ENCODE assay signal across 9 cellular contexts in genomic region chr20:45771182-45771759, GRCh38. TPM values are rescaled to one million over a fixed set of nuclear protein-coding genes. Genes with fewer than 3 reads are reported as not detected.
DNase-seq lines count a peak whose midpoint lies in the region; ATAC-seq and TF ChIP-seq lines count a peak whose summit lies in the region.
"Had no signal": no experiment of that assay in that cellular context is flagged by ENCODE, and none has a peak within 500 bp of the region (broad histone marks: within the 10 kb centered on the region; RNA-seq: fewer than 3 reads in every experiment).

No MANE protein-coding gene starts in this region.

- H3K27me3 Mint-ChIP-seq in activated naive CD4-positive, alpha-beta T cell treated with anti-CD3 and anti-CD28 coated beads for 36 hours (ENCODE audit: low read depth): peaks cover 3% of the 10 kb centered on the region

- peak overlapping the region; percentile 84 for H2AFZ ChIP-seq in parathyroid adenoma

- intact Hi-C loops in activated naive CD4-positive, alpha-beta T cell treated with anti-CD3 and anti-CD28 coated beads for 36 hours (cut with micrococcal nuclease): loop anchor here (1.0 to 5.0 kb wide), 6 partner anchors 142 to 454 kb away; partner anchors contain the start of genes SYS1 and WFDC10A
- intact Hi-C loops in head of caudate nucleus (cut with DNase I): loop anchor here (5.0 kb wide), 1 partner anchor 449 kb away; no protein-coding TSS in a partner anchor
- intact Hi-C loops in tibial artery (cut with DNase I; ENCODE audit: low total_unique reads): loop anchor here (5.0 to 10.0 kb wide), 2 partner anchors 326 to 454 kb away; no protein-coding TSS in a partner anchor

- peak; percentile 99 for TF ChIP-seq CTCF in parathyroid adenoma (IDR thresholded peaks at IDR 0.05)
- TF ChIP-seq CTCF in tibial artery (IDR thresholded peaks at IDR 0.05): peak; percentile 93 to 94

- DNase-seq in GF-D8 (lab: John Stamatoyannopoulos, UW) (peak; percentile 34), MV-4-11 (lab: John Stamatoyannopoulos, UW) (peak; percentile 78), SK-N-DZ (ENCODE audit: low spot score) (peak; percentile 92), head of caudate nucleus (peak; percentile 29 to 94 (median 84)), tibial artery (peak; percentile 82 to 86)
- DNase-seq in activated naive CD4-positive, alpha-beta T cell treated with anti-CD3 and anti-CD28 coated beads for 36 hours: peak; percentile 88

- no peak overlapping the region for H3K27ac Mint-ChIP-seq in activated naive CD4-positive, alpha-beta T cell treated with anti-CD3 and anti-CD28 coated beads for 36 hours

- H3K27ac ChIP-seq in parathyroid adenoma: no peak overlapping the region
- peak overlapping the region; percentile 69 to 79 for H3K27ac ChIP-seq in tibial artery

- H3K36me3 ChIP-seq in parathyroid adenoma (ENCODE audit: control insufficient read depth, insufficient read depth, low read length) (no peaks in the 10 kb centered on the region), tibial artery (no peaks in the 10 kb centered on the region)

- no peaks in the 10 kb centered on the region for H3K79me2 ChIP-seq in parathyroid adenoma

- H3K9me3 ChIP-seq in parathyroid adenoma (ENCODE audit: control insufficient read depth, low read length): no peaks in the 10 kb centered on the region
- no peaks in the 10 kb centered on the region for H3K9me3 ChIP-seq in tibial artery

- no peaks in the 10 kb centered on the region for H3K9me3 Mint-ChIP-seq in activated naive CD4-positive, alpha-beta T cell treated with anti-CD3 and anti-CD28 coated beads for 36 hours

- peak overlapping the region; percentile 14 for H3K4me2 ChIP-seq in parathyroid adenoma (ENCODE audit: low read length)

- ATAC-seq in GM21423 (IDR thresholded peaks at IDR 0.05; ENCODE audit: unreplicated experiment): no peak

- no peak overlapping the region for H3K4me3 ChIP-seq in parathyroid adenoma (ENCODE audit: low read depth, low read length)
- H3K4me3 ChIP-seq in tibial artery: no peak overlapping the region

- H3K4me1 ChIP-seq in parathyroid adenoma (peaks cover 6% of the 10 kb centered on the region), tibial artery (peaks cover 0 to 12% (median 8%) of the 10 kb centered on the region in 4 donors)

- H3K27me3 ChIP-seq in parathyroid adenoma (ENCODE audit: control insufficient read depth, insufficient read depth, low read length): no peaks in the 10 kb centered on the region
- no peaks in the 10 kb centered on the region for H3K27me3 ChIP-seq in tibial artery

- CTCF ChIA-PET in activated naive CD4-positive, alpha-beta T cell treated with anti-CD3 and anti-CD28 coated beads for 36 hours (lab: Charles Lee): interaction anchor here (0.6 to 3.4 kb wide), 65 partner anchors 9 to 633 kb away, joined by 3 to 38 read pairs (median 4); partner anchors contain the start of genes DNTTIP1, EPPIN, SDC4 and SNX21

- H3K36me3 Mint-ChIP-seq in activated naive CD4-positive, alpha-beta T cell treated with anti-CD3 and anti-CD28 coated beads for 36 hours (ENCODE audit: low read depth): no peaks in the 10 kb centered on the region

- no peak overlapping the region for H3K4me3 Mint-ChIP-seq in activated naive CD4-positive, alpha-beta T cell treated with anti-CD3 and anti-CD28 coated beads for 36 hours

- peaks cover 3% of the 10 kb centered on the region for H3K4me1 Mint-ChIP-seq in activated naive CD4-positive, alpha-beta T cell treated with anti-CD3 and anti-CD28 coated beads for 36 hours (ENCODE audit: low read depth)

- no peak overlapping the region for H3K9ac ChIP-seq in parathyroid adenoma

RNA-seq across cellular contexts. Expression of gene WFDC3, which starts 20.4 kb away (rescaled TPM):
- polyA plus RNA-seq in SK-N-DZ (2014; cell fraction: cytosol; rRNA removed): 0.61 TPM in 1 of 2 replicates, not detected in the other
- not detected in 2 replicates for polyA plus RNA-seq in SK-N-DZ (2014; cell fraction: nucleus; rRNA removed)
- not detected for total RNA-seq in activated naive CD4-positive, alpha-beta T cell treated with anti-CD3 and anti-CD28 coated beads for 36 hours

RNA-seq across cellular contexts. Expression of gene DNTTIP1, which starts 20.5 kb away (rescaled TPM):
- 33.3 and 34.6 TPM in 2 replicates for polyA plus RNA-seq in SK-N-DZ (2014; cell fraction: cytosol; rRNA removed)
- 29.9 and 45.6 TPM in 2 replicates for polyA plus RNA-seq in SK-N-DZ (2014; cell fraction: nucleus; rRNA removed)
- 10 to 100 TPM; 22.4 TPM for total RNA-seq in activated naive CD4-positive, alpha-beta T cell treated with anti-CD3 and anti-CD28 coated beads for 36 hours

RNA-seq across cellular contexts. Expression of gene UBE2C, which starts 41.2 kb away (rescaled TPM):
- polyA plus RNA-seq in SK-N-DZ (2014; cell fraction: cytosol; rRNA removed): 632 and 647 TPM in 2 replicates
- polyA plus RNA-seq in SK-N-DZ (2014; cell fraction: nucleus; rRNA removed): 277 and 311 TPM in 2 replicates
- total RNA-seq in activated naive CD4-positive, alpha-beta T cell treated with anti-CD3 and anti-CD28 coated beads for 36 hours: 100 to 1,000 TPM; 189 to 202 TPM

RNA-seq across cellular contexts. Expression of gene SPINT4, which starts 49.1 kb away (rescaled TPM):
- not detected in 2 replicates for polyA plus RNA-seq in SK-N-DZ (2014; cell fraction: cytosol; rRNA removed)
- not detected in 2 replicates for polyA plus RNA-seq in SK-N-DZ (2014; cell fraction: nucleus; rRNA removed)
- total RNA-seq in activated naive CD4-positive, alpha-beta T cell treated with anti-CD3 and anti-CD28 coated beads for 36 hours: not detected
- polyA plus RNA-seq: thymus had no signal

RNA-seq across cellular contexts. Expression of gene TNNC2, which starts 55.8 kb away (rescaled TPM):
- polyA plus RNA-seq in SK-N-DZ (2014; cell fraction: cytosol; rRNA removed): 9.6 and 10.0 TPM in 2 replicates
- polyA plus RNA-seq in SK-N-DZ (2014; cell fraction: nucleus; rRNA removed): 5.8 and 8.1 TPM in 2 replicates
- total RNA-seq in activated naive CD4-positive, alpha-beta T cell treated with anti-CD3 and anti-CD28 coated beads for 36 hours: not detected

Comparison
In these comparisons a context has a peak if more than half of its experiments do, and no peak if none do; other contexts are left out.
1. DNase-seq: peak in every context shown above with its lines; median percentile 92 in SK-N-DZ; 88 in activated naive CD4-positive, alpha-beta T cell treated with anti-CD3 and anti-CD28 coated beads for 36 hours; 84 in head of caudate nucleus; 84 in tibial artery; 78 in MV-4-11; 34 in GF-D8.